Comparison of ENCODE assay signal across 2 cellular contexts in the genomic region with DNA sequence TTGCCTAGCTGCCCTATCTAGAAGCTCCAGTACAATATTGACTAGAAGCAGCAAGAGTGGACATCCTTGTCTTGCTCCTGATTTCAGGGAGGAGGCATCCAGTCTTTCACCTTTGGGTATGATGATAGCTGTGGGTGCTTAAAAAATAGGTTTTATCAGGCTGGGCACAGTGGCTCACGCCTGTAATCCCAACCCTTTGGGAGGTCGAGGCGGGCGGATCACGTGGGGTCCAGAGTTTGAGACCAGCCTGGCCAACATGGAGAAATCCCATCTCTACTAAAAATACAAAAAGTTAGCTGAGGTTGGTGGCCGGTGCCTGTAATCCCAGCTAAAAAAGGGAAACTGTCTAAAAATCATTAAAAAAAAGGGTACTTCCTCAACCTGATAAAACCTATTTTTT.
TF ChIP-seq lines count a peak whose summit lies in the region.

No MANE protein-coding gene starts in this region.

TF ChIP-seq in SK-N-SH, 30 proteins besides CTCF, POLR2A, EP300 and RAD21 (continued from another document):
- no peak for TF ChIP-seq SIN3A (IDR thresholded peaks at IDR 0.05; ENCODE audit: borderline replicate concordance, low read depth, low read length)
- no peak for TF ChIP-seq RXRA (IDR thresholded peaks at IDR 0.05; ENCODE audit: borderline replicate concordance, low read depth)
- TF ChIP-seq MXI1 (IDR thresholded peaks at IDR 0.05; ENCODE audit: low read depth, low read length): no peak
- TF ChIP-seq TCF12 (IDR thresholded peaks at IDR 0.05): no peak
- TF ChIP-seq SMC3 (IDR thresholded peaks at IDR 0.05; ENCODE audit: low read depth, low read length): no peak
- TF ChIP-seq FOSL2 (IDR thresholded peaks at IDR 0.05; ENCODE audit: borderline replicate concordance, low read depth): no peak
- TF ChIP-seq YY1 (IDR thresholded peaks at IDR 0.05; ENCODE audit: low read depth): no peak
- TF ChIP-seq, protein P1, sequence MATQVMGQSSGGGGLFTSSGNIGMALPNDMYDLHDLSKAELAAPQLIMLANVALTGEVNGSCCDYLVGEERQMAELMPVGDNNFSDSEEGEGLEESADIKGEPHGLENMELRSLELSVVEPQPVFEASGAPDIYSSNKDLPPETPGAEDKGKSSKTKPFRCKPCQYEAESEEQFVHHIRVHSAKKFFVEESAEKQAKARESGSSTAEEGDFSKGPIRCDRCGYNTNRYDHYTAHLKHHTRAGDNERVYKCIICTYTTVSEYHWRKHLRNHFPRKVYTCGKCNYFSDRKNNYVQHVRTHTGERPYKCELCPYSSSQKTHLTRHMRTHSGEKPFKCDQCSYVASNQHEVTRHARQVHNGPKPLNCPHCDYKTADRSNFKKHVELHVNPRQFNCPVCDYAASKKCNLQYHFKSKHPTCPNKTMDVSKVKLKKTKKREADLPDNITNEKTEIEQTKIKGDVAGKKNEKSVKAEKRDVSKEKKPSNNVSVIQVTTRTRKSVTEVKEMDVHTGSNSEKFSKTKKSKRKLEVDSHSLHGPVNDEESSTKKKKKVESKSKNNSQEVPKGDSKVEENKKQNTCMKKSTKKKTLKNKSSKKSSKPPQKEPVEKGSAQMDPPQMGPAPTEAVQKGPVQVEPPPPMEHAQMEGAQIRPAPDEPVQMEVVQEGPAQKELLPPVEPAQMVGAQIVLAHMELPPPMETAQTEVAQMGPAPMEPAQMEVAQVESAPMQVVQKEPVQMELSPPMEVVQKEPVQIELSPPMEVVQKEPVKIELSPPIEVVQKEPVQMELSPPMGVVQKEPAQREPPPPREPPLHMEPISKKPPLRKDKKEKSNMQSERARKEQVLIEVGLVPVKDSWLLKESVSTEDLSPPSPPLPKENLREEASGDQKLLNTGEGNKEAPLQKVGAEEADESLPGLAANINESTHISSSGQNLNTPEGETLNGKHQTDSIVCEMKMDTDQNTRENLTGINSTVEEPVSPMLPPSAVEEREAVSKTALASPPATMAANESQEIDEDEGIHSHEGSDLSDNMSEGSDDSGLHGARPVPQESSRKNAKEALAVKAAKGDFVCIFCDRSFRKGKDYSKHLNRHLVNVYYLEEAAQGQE (IDR thresholded peaks at IDR 0.05; ENCODE audit: low read depth, low read length): no peak
- TF ChIP-seq JUND (IDR thresholded peaks at IDR 0.05): no peak
- TF ChIP-seq, protein P2, sequence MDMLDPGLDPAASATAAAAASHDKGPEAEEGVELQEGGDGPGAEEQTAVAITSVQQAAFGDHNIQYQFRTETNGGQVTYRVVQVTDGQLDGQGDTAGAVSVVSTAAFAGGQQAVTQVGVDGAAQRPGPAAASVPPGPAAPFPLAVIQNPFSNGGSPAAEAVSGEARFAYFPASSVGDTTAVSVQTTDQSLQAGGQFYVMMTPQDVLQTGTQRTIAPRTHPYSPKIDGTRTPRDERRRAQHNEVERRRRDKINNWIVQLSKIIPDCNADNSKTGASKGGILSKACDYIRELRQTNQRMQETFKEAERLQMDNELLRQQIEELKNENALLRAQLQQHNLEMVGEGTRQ (IDR thresholded peaks at IDR 0.05; ENCODE audit: borderline replicate concordance, low read depth, low read length): no peak

TF ChIP-seq in SK-N-SH treated with all-trans-retinoic acid at 6 μM for 48 hours, 23 proteins besides CTCF, POLR2A, EP300 and RAD21 (continued from another document):
- TF ChIP-seq, protein P3, sequence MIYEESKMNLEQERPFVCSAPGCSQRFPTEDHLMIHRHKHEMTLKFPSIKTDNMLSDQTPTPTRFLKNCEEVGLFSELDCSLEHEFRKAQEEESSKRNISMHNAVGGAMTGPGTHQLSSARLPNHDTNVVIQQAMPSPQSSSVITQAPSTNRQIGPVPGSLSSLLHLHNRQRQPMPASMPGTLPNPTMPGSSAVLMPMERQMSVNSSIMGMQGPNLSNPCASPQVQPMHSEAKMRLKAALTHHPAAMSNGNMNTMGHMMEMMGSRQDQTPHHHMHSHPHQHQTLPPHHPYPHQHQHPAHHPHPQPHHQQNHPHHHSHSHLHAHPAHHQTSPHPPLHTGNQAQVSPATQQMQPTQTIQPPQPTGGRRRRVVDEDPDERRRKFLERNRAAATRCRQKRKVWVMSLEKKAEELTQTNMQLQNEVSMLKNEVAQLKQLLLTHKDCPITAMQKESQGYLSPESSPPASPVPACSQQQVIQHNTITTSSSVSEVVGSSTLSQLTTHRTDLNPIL (CRISPR knock-in tag; IDR thresholded peaks at IDR 0.05; ENCODE audit: low read depth): no peak
- TF ChIP-seq ZFP30 (CRISPR knock-in tag; IDR thresholded peaks at IDR 0.05): no peak
- TF ChIP-seq ARNTL (CRISPR knock-in tag; IDR thresholded peaks at IDR 0.05; ENCODE audit: borderline replicate concordance, low read depth): no peak
- no peak for TF ChIP-seq ZNF565 (CRISPR knock-in tag; conservative IDR thresholded peaks at IDR 0.05; ENCODE audit: low read depth)
- TF ChIP-seq RARB (CRISPR knock-in tag; IDR thresholded peaks at IDR 0.05): no peak
- TF ChIP-seq PPARA (CRISPR knock-in tag; IDR thresholded peaks at IDR 0.05; ENCODE audit: borderline replicate concordance): no peak
- TF ChIP-seq ZNF8 (CRISPR knock-in tag; IDR thresholded peaks at IDR 0.05): no peak
- no peak for TF ChIP-seq ZC3H10 (CRISPR knock-in tag; IDR thresholded peaks at IDR 0.05)
- no peak for TF ChIP-seq SNAI2 (CRISPR knock-in tag; IDR thresholded peaks at IDR 0.05)
- no peak for TF ChIP-seq TOX (CRISPR knock-in tag; IDR thresholded peaks at IDR 0.05; ENCODE audit: borderline replicate concordance)
TF ChIP-seq in SK-N-SH treated with all-trans-retinoic acid at 6 μM for 48 hours: peak in this region for 0.
